24 cellular contexts compared by ENCODE assay signal in genomic region chr3:158489181-158489580, GRCh38.
DNase-seq lines count a peak whose midpoint lies in the region; ATAC-seq and TF ChIP-seq lines count a peak whose summit lies in the region.
"Had no signal": no experiment of that assay in that cellular context is flagged by ENCODE, and none has a peak within 500 bp of the region (broad histone marks: within the 10 kb centered on the region; RNA-seq: fewer than 3 reads in every experiment).

No MANE protein-coding gene starts in this region.

- H3K27me3 Mint-ChIP-seq in mesothelial cell of epicardium (ENCODE audit: low read depth) = no peaks in the 10 kb centered on the region
- H3K27me3 Mint-ChIP-seq: B cell; CD8-positive, alpha-beta memory T cell had no signal

- H3K4me1 ChIP-seq in A673 (ENCODE audit: insufficient read depth, low read length, poor library complexity, severe bottlenecking) (peaks cover 26% of the 10 kb centered on the region), adrenal gland (replicated peaks in 1 of 2) (no peaks in the 10 kb centered on the region)
- H3K4me1 ChIP-seq: SJCRH30 had no signal

- POLR2A ChIA-PET in A673 (lab: Charles Lee; ENCODE audit: low non-redundant PET) = no interaction called here

- H3K4me3 Mint-ChIP-seq in mesothelial cell of epicardium = no peak overlapping the region
- H3K4me3 Mint-ChIP-seq: B cell; CD14-positive monocyte; CD8-positive, alpha-beta memory T cell; GM23338; H9 had no signal

- no TSS peak for BruUV-seq in A673 (replicated peaks; lab: Mats Ljungman, UMichigan)

- peak overlapping the region; percentile 50 for H3K27ac Mint-ChIP-seq in mesothelial cell of epicardium
- H3K27ac Mint-ChIP-seq: B cell; CD14-positive monocyte; CD8-positive, alpha-beta memory T cell; GM23338; H9 had no signal

- H3K36me3 Mint-ChIP-seq in mesothelial cell of epicardium = no peaks in the 10 kb centered on the region
- H3K36me3 Mint-ChIP-seq: CD14-positive monocyte had no signal

- H3K9me3 Mint-ChIP-seq in mesothelial cell of epicardium = peaks cover 6% of the 10 kb centered on the region
- H3K9me3 Mint-ChIP-seq: CD8-positive, alpha-beta memory T cell; GM23338 had no signal

- peak; percentile 59 for DNase-seq in D341Med (ENCODE audit: low spot score)
- peak; percentile 47 for DNase-seq in NCI-H2171 (lab: John Stamatoyannopoulos, UW)
- peak; percentile 7 for DNase-seq in NCI-H82 treated with DMSO at 0.1 percent for 48 hours (lab: John Stamatoyannopoulos, UW; ENCODE audit: unreplicated experiment)
- DNase-seq in mesothelial cell of epicardium (ENCODE audit: low spot score in 2 of 2, unreplicated experiment in 2 of 2) = no peak
- DNase-seq in A673 (ENCODE audit: low spot score) = no peak
- DNase-seq in adrenal gland = no peak
- DNase-seq: CD8-positive, alpha-beta memory T cell; H9; KBM-7; MV-4-11; NCI-H1105; NCI-H146; NCI-H1930; NCI-H2107; NCI-H510A; NCI-H774; PC-9; SJCRH30; T-helper 1 cell had no signal

- H3K4me1 Mint-ChIP-seq in mesothelial cell of epicardium = peaks cover 23% of the 10 kb centered on the region
- H3K4me1 Mint-ChIP-seq: B cell had no signal

- no peaks in the 10 kb centered on the region for H3K36me3 ChIP-seq in A673 (ENCODE audit: insufficient read depth, low read length, poor library complexity, severe bottlenecking)
- H3K36me3 ChIP-seq in adrenal gland (replicated peaks in 1 of 2) = no peaks in the 10 kb centered on the region
- H3K36me3 ChIP-seq: SJCRH30 had no signal

- no peak for ATAC-seq in HG02678 (IDR thresholded peaks at IDR 0.05; ENCODE audit: unreplicated experiment)
- ATAC-seq: GM23338, Right ventricle myocardium inferior had no signal

- intact Hi-C loops in A673 (cut with micrococcal nuclease; ENCODE audit: unreplicated experiment) (no loop called here), adrenal gland (cut with DNase I) (no loop called here)

- TF ChIP-seq POLR2A in adrenal gland (IDR thresholded peaks at IDR 0.05) = no peak

- H3K27me3 ChIP-seq in A673 (replicated peaks; ENCODE audit: insufficient read depth, low read depth, low read length, poor library complexity) = no peaks in the 10 kb centered on the region
- H3K27me3 ChIP-seq in adrenal gland = no peaks in the 10 kb centered on the region
- H3K27me3 ChIP-seq: SJCRH30 had no signal

- H3K9me3 ChIP-seq in A673 (ENCODE audit: low read depth, low read length, poor library complexity, severe bottlenecking) (no peaks in the 10 kb centered on the region), adrenal gland (replicated peaks in 1 of 3) (no peaks in the 10 kb centered on the region)
- H3K9me3 ChIP-seq: SJCRH30 had no signal

- H3K4me3 ChIP-seq in A673 (ENCODE audit: low read depth, low read length, poor library complexity, severe bottlenecking) = no peak overlapping the region
- no peak overlapping the region for H3K4me3 ChIP-seq in adrenal gland
- H3K4me3 ChIP-seq: GM23338, PC-9, SJCRH30 had no signal

- H3K27ac ChIP-seq in A673 (ENCODE audit: low read depth, low read length, poor library complexity, severe bottlenecking) (no peak overlapping the region), adrenal gland (no peak overlapping the region)
- H3K27ac ChIP-seq: PC-9, SJCRH30 had no signal

- CTCF ChIA-PET in A673 (lab: Charles Lee) = no interaction called here

- TF ChIP-seq CTCF in mesothelial cell of epicardium (IDR thresholded peaks at IDR 0.05; ENCODE audit: unreplicated experiment) = no peak
- no peak for TF ChIP-seq CTCF in A673 (conservative IDR thresholded peaks at IDR 0.05; ENCODE audit: low read depth, low read length)
- TF ChIP-seq CTCF in adrenal gland (IDR thresholded peaks at IDR 0.05) = no peak

Comparison
In these comparisons a context has a peak if more than half of its experiments do, and no peak if none do; other contexts are left out.
1. DNase-seq: peak in D341Med (single experiment), NCI-H2171 (single experiment) and NCI-H82 treated with DMSO at 0.1 percent for 48 hours (single experiment); none in mesothelial cell of epicardium (0 of 2), A673 (single experiment) and adrenal gland (0 of 7).